In the genomic region with DNA sequence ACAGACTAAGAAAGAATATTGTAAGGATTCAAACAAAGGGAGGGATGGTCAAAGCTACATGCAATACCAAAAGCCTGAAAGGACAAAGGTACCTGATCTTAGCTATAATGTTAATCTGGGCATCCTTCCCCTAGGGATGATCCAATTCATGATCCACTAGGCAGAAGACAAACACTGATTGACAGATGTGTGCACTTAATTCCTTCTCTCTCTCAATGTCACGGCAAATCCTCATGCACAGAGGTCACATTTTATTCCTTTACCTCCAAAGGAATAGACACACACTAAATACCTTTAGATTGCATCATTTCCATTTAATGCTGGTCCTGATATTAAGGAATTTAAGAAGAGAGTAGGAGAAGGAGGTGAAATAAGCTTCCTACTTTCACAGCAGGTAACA, we compare ENCODE assay signal across 9 cellular contexts.
"Had no signal": no experiment of that assay in that cellular context is flagged by ENCODE, and none has a peak within 500 bp of the region (broad histone marks: within the 10 kb centered on the region; RNA-seq: fewer than 3 reads in every experiment).

No MANE protein-coding gene starts in this region.

- H3K4me1 ChIP-seq: HAP-1 had no signal

- FAIRE-seq: K562 had no signal

- H3K36me3 ChIP-seq: HAP-1 had no signal

- H3K4me3 ChIP-seq: HAP-1, K562 had no signal

- DNase-seq: GOT3, H7, HFFc6, IMR-90, KG1 had no signal

- H3K9me3 ChIP-seq: HAP-1 had no signal

- ATAC-seq: HCT116, K562 had no signal

- H3K27ac ChIP-seq: HL-60 had no signal
